Comparison of ENCODE assay signal across 10 cellular contexts in genomic region chr7:94656658-94656924, GRCh38. TPM values are rescaled to one million over a fixed set of nuclear protein-coding genes. Genes with fewer than 3 reads are reported as not detected.
DNase-seq lines count a peak whose midpoint lies in the region; ATAC-seq and TF ChIP-seq lines count a peak whose summit lies in the region.
"Had no signal": no experiment of that assay in that cellular context is flagged by ENCODE, and none has a peak within 500 bp of the region (broad histone marks: within the 10 kb centered on the region; RNA-seq: fewer than 3 reads in every experiment).

No MANE protein-coding gene starts in this region.

- peak overlapping the region; percentile 16 for H3K27ac Mint-ChIP-seq in stimulated activated naive CD8-positive, alpha-beta T cell treated with anti-CD3 and anti-CD28 coated beads, Interleukin-15, Interleukin-2, amounts not matched to agents 100 ng/mL and 50 ng/mL, for 24 hours

- no peaks in the 10 kb centered on the region for H3K36me3 ChIP-seq in muscle layer of colon (ENCODE audit: insufficient read depth, low read length)

- H3K4me1 ChIP-seq in muscle layer of colon (ENCODE audit: insufficient read depth, low read length), result peaks cover 10% of the 10 kb centered on the region

- H3K4me3 Mint-ChIP-seq in stimulated activated naive CD8-positive, alpha-beta T cell treated with anti-CD3 and anti-CD28 coated beads, Interleukin-15, Interleukin-2, amounts not matched to agents 100 ng/mL and 50 ng/mL, for 24 hours, result peak overlapping the region; percentile 80

- DNase-seq in stimulated activated naive CD8-positive, alpha-beta T cell treated with anti-CD3 and anti-CD28 coated beads, Interleukin-15, Interleukin-2, amounts not matched to agents 100 U/mL and 50 U/mL, for 24 hours, result no peak
- peak in 2 of 61 donors; percentile 19 to 56 for DNase-seq in caudate nucleus (lab: John Stamatoyannopoulos, UW)
- no peak for DNase-seq in sciatic nerve (ENCODE audit: low spot score)
- DNase-seq in stimulated activated CD4-positive, alpha-beta T cell treated with anti-CD3 and anti-CD28 coated beads, Interleukin-2, amount 100 ng/mL, for 48 hours, result no peak
- DNase-seq in T1000 (lab: John Stamatoyannopoulos, UW), result no peak
- no peak for DNase-seq in erythroblast (lab: John Stamatoyannopoulos, UW)
- DNase-seq: GDM1 had no signal

- H3K4me3 ChIP-seq in muscle layer of colon (ENCODE audit: low read depth in 1 of 2, low read length in 2 of 2), result peak overlapping the region; percentile 47 to 62

- H3K27me3 ChIP-seq in muscle layer of colon (ENCODE audit: control insufficient read depth in 1 of 2, insufficient read depth in 2 of 2, low read length in 2 of 2), result no peaks in the 10 kb centered on the region

- H3K27me3 Mint-ChIP-seq in stimulated activated naive CD8-positive, alpha-beta T cell treated with anti-CD3 and anti-CD28 coated beads, Interleukin-15, Interleukin-2, amounts not matched to agents 100 ng/mL and 50 ng/mL, for 24 hours, result peaks cover 38% of the 10 kb centered on the region

- no peaks in the 10 kb centered on the region for H3K9me3 ChIP-seq in muscle layer of colon (ENCODE audit: low read length)

- ATAC-seq in stimulated activated naive CD8-positive, alpha-beta T cell treated with anti-CD3 and anti-CD28 coated beads, Interleukin-15, Interleukin-2, amounts not matched to agents 100 U/mL and 50 U/mL, for 24 hours, result no peak
- no peak for ATAC-seq in sciatic nerve

- no peak for TF ChIP-seq POLR2A in erythroblast (IDR thresholded peaks at IDR 0.05; ENCODE audit: low read length)

- H3K27ac ChIP-seq in caudate nucleus (ENCODE audit: low read depth, low read length) (peak overlapping the region; percentile 70), muscle layer of colon (ENCODE audit: low read depth, low read length) (peak overlapping the region; percentile 62)
- H3K27ac ChIP-seq: epithelial cell of prostate had no signal

- H3K4me1 Mint-ChIP-seq in stimulated activated naive CD8-positive, alpha-beta T cell treated with anti-CD3 and anti-CD28 coated beads, Interleukin-15, Interleukin-2, amounts not matched to agents 100 ng/mL and 50 ng/mL, for 24 hours (ENCODE audit: low read depth), result peaks cover 23% of the 10 kb centered on the region

- H3K36me3 Mint-ChIP-seq in stimulated activated naive CD8-positive, alpha-beta T cell treated with anti-CD3 and anti-CD28 coated beads, Interleukin-15, Interleukin-2, amounts not matched to agents 100 ng/mL and 50 ng/mL, for 24 hours (ENCODE audit: low read depth), result no peaks in the 10 kb centered on the region

- intact Hi-C loops in sciatic nerve (cut with DNase I), result no loop called here

- no peak overlapping the region for H3K9ac ChIP-seq in muscle layer of colon (ENCODE audit: low read length)

- no peaks in the 10 kb centered on the region for H3K9me3 Mint-ChIP-seq in stimulated activated naive CD8-positive, alpha-beta T cell treated with anti-CD3 and anti-CD28 coated beads, Interleukin-15, Interleukin-2, amounts not matched to agents 100 ng/mL and 50 ng/mL, for 24 hours

RNA-seq across cellular contexts. Expression of gene SGCE, which starts 0.7 kb away (rescaled TPM):
- 132 TPM for total RNA-seq in sciatic nerve
